11 cellular contexts compared by ENCODE assay signal in the genomic region with DNA sequence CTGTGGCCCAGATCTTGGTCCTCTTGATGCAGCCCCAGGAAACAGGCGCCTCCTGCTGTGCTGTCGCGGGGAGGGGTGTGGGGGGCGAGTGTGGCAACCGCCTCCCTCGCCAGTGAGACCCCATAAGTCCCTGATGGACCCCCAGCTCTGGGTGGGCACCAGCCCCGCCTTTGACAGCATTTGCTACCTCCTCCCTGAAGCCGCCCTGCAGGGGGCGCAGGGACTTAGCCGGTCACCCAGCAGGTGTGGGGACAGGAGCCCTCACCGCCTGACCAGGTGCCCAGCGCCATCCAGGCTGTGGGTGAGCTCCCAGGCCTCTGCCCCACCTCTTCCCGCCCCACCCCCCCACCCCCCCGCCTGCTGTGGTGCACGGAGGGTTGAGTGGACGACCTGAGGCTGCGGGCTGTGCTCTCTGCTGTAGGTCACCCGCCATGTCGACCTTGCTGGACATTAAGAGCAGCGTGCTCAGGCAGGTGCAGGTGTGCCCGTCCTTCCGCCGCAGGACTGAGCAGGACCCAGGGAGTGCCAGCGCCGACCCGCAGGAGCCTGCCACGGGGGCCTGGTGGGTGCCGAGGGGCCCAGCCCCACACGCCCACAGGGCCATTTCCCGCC. TPM values are rescaled to one million over a fixed set of nuclear protein-coding genes. Genes with fewer than 3 reads are reported as not detected.
DNase-seq lines count a peak whose midpoint lies in the region; FAIRE-seq and TF ChIP-seq lines count a peak whose summit lies in the region.
"Had no signal": no experiment of that assay in that cellular context is flagged by ENCODE, and none has a peak within 500 bp of the region (broad histone marks: within the 10 kb centered on the region; RNA-seq: fewer than 3 reads in every experiment).

No MANE protein-coding gene starts in this region.

- H3K23me2 ChIP-seq in H9 (ENCODE audit: insufficient read length, low read depth, low read length, poor library complexity, severe bottlenecking) = peaks cover 7% of the 10 kb centered on the region

- H3K4me2 ChIP-seq in H9 (ENCODE audit: insufficient read depth, insufficient read length, low read length) (no peak overlapping the region), mesenchymal stem cell (ENCODE audit: low read length, poor library complexity, severe bottlenecking) (no peak overlapping the region)

- H3K56ac ChIP-seq in H9 (ENCODE audit: insufficient read length, low read depth, low read length) = no peak overlapping the region

- H2BK120ac ChIP-seq in H9 (ENCODE audit: low read depth, low read length, poor library complexity, severe bottlenecking) = no peak overlapping the region
- H2BK120ac ChIP-seq in mesenchymal stem cell (ENCODE audit: low read depth, low read length) = no peak overlapping the region

- H2BK20ac ChIP-seq in H9 (ENCODE audit: low read depth, low read length, poor library complexity, severe bottlenecking) = no peak overlapping the region

- H3K27me3 ChIP-seq in Caco-2 (replicated peaks; ENCODE audit: control insufficient read depth, insufficient read depth, low read length) (peaks cover 1% of the 10 kb centered on the region; the same call in 1 of the 2 replicates), H9 (ENCODE audit: insufficient read depth, low read length) (peaks cover 16% of the 10 kb centered on the region; the same call in 1 of the 2 replicates), mesenchymal stem cell (ENCODE audit: control insufficient read depth in 1 of 2, insufficient read depth in 1 of 2, low read length in 2 of 2) (peaks cover 52 to 73% of the 10 kb centered on the region in 2 experiments), esophagus squamous epithelium (peaks cover 11 to 74% (median 13%) of the 10 kb centered on the region in 4 donors)

- no peak overlapping the region for H3K4me3 ChIP-seq in Caco-2 (ENCODE audit: low read depth, low read length)
- no peak overlapping the region for H3K4me3 ChIP-seq in mesenchymal stem cell (ENCODE audit: insufficient read depth in 1 of 2, low read depth in 1 of 2, low read length in 2 of 2)
- H3K4me3 ChIP-seq in esophagus squamous epithelium = no peak overlapping the region
- H3K4me3 ChIP-seq: prostate gland had no signal

- FAIRE-seq in RCC 7860 (lab: Jason Lieb, UNC) = no peak

- no peak overlapping the region for H3K9ac ChIP-seq in H9 (ENCODE audit: extremely low read depth, insufficient read length, low read length)
- H3K9ac ChIP-seq in mesenchymal stem cell (ENCODE audit: low read length) = no peak overlapping the region

- no peak overlapping the region for H3K23ac ChIP-seq in H9 (ENCODE audit: insufficient read length, low read depth, low read length)
- no peak overlapping the region for H3K23ac ChIP-seq in mesenchymal stem cell (ENCODE audit: low read length in 2 of 2)

- H3K27ac Mint-ChIP-seq in Caco-2 (ENCODE audit: unreplicated experiment) (no peak overlapping the region), H9 (no peak overlapping the region)
- H3K27ac Mint-ChIP-seq: effector memory CD8-positive, alpha-beta T cell had no signal

- H3K27me3 Mint-ChIP-seq in Caco-2 (ENCODE audit: insufficient read depth, unreplicated experiment) = peaks cover 3% of the 10 kb centered on the region
- peaks cover 48% of the 10 kb centered on the region for H3K27me3 Mint-ChIP-seq in H9 (ENCODE audit: low read depth)

- no peak overlapping the region for H4K8ac ChIP-seq in H9 (replicated peaks; ENCODE audit: insufficient read length, low read depth, low read length)
- no peak overlapping the region for H4K8ac ChIP-seq in mesenchymal stem cell (ENCODE audit: low read length)

- CTCF ChIA-PET in Caco-2 (lab: Charles Lee) = interaction anchor here (0.5 kb wide), 2 partner anchors 9 to 123 kb away, joined by 3 to 4 read pairs; no protein-coding TSS in a partner anchor

- no peaks in the 10 kb centered on the region for H3K79me2 ChIP-seq in H9 (ENCODE audit: insufficient read depth, low read length)

- H2AFZ ChIP-seq in H9 (ENCODE audit: low read length) (no peak overlapping the region), mesenchymal stem cell (ENCODE audit: low read depth, low read length) (no peak overlapping the region)

- no CpG with 5 or more reads among the region's 30 CpGs for WGBS in H9 (ENCODE audit: extremely low coverage, insufficient read length, low lambda C conversion rate)
- WGBS in mesenchymal stem cell = 60% methylated on average over 24 of the region's 30 CpGs
- WGBS in esophagus squamous epithelium, 2 donors = 40% methylated on average over 2 of the region's 30 CpGs; no CpG with 5 or more reads in 1 of the 2 donors

- H3K14ac ChIP-seq in H9 (ENCODE audit: insufficient read depth, low read length) (no peak overlapping the region), mesenchymal stem cell (ENCODE audit: low read length in 2 of 2) (no peak overlapping the region)

- no peak overlapping the region for H2AK5ac ChIP-seq in H9 (ENCODE audit: insufficient read length, low read length)
- no peak overlapping the region for H2AK5ac ChIP-seq in mesenchymal stem cell (ENCODE audit: low read length, severe bottlenecking)

- no peak overlapping the region for H2BK15ac ChIP-seq in H9 (ENCODE audit: low read depth, low read length)
- H2BK15ac ChIP-seq in mesenchymal stem cell (ENCODE audit: low read depth, poor library complexity, severe bottlenecking) = no peak overlapping the region

- H3K79me1 ChIP-seq in H9 (ENCODE audit: insufficient read depth, low read depth, low read length, poor library complexity, severe bottlenecking) (no peaks in the 10 kb centered on the region), mesenchymal stem cell (replicated peaks; ENCODE audit: low read length, poor library complexity, severe bottlenecking) (no peaks in the 10 kb centered on the region)

- H3K9me3 ChIP-seq in Caco-2 (no peaks in the 10 kb centered on the region), H9 (ENCODE audit: control insufficient read depth, low read depth, low read length) (no peaks in the 10 kb centered on the region), mesenchymal stem cell (ENCODE audit: control insufficient read depth, low read length) (no peaks in the 10 kb centered on the region), esophagus squamous epithelium (no peaks in the 10 kb centered on the region)
- H3K9me3 ChIP-seq: prostate gland had no signal

- H3K36me3 Mint-ChIP-seq in Caco-2 (ENCODE audit: insufficient read depth, unreplicated experiment) (peaks cover 4% of the 10 kb centered on the region), H9 (ENCODE audit: insufficient read depth in 1 of 3, low read depth in 3 of 3) (no peaks in the 10 kb centered on the region)

- H3K4ac ChIP-seq in H9 (ENCODE audit: low read depth, low read length) = no peak overlapping the region
- H3K4ac ChIP-seq in mesenchymal stem cell (ENCODE audit: low read depth in 1 of 2, low read length in 2 of 2) = no peak overlapping the region

- H3K27ac ChIP-seq in H9 (ENCODE audit: insufficient read length, low read depth, low read length) = no peak overlapping the region
- H3K27ac ChIP-seq in mesenchymal stem cell (ENCODE audit: low read length, poor library complexity, severe bottlenecking) = no peak overlapping the region
- no peak overlapping the region for H3K27ac ChIP-seq in esophagus squamous epithelium
- H3K27ac ChIP-seq: prostate gland had no signal

- DNase-seq in Caco-2 (peak; percentile 64 to 75), H9 (peak; percentile 67), mesenchymal stem cell (no peak), RCC 7860 (ENCODE audit: low spot score) (no peak), AG08395 (ENCODE audit: low spot score) (no peak), esophagus squamous epithelium (lab: John Stamatoyannopoulos, UW) (no peak), midbrain (lab: John Stamatoyannopoulos, UW) (no peak)
- DNase-seq in activated naive CD4-positive, alpha-beta T cell treated with anti-CD3 and anti-CD28 coated beads, Interleukin-2, amount 50 U/mL, for 16 hours = peak; percentile 36
- DNase-seq: activated CD4-positive, CD25-positive, alpha-beta regulatory T cell treated with anti-CD3 and anti-CD28 coated beads, Interleukin-2, amount 50 U/mL, for 72 hours; effector memory CD8-positive, alpha-beta T cell had no signal

- no peaks in the 10 kb centered on the region for H4K20me1 ChIP-seq in H9 (ENCODE audit: control insufficient read depth, insufficient read depth, insufficient read length)

- H2BK5ac ChIP-seq in H9 (ENCODE audit: insufficient read length, low read length) (no peak overlapping the region), mesenchymal stem cell (ENCODE audit: low read depth, low read length, poor library complexity, severe bottlenecking) (no peak overlapping the region)

- H3K4me1 Mint-ChIP-seq in Caco-2 (ENCODE audit: low read depth, unreplicated experiment) (peaks cover 3% of the 10 kb centered on the region), H9 (peaks cover 3 to 10% of the 10 kb centered on the region in 2 experiments)

- intact Hi-C loops in Caco-2 (cut with micrococcal nuclease; ENCODE audit: unreplicated experiment) (no loop called here), esophagus squamous epithelium (cut with DNase I) (no loop called here)

- H4K5ac ChIP-seq in H9 (ENCODE audit: insufficient read length, low read depth, low read length) = no peak overlapping the region

- no peak for TF ChIP-seq POLR2A in esophagus squamous epithelium (IDR thresholded peaks at IDR 0.05)

- H3K4me3 Mint-ChIP-seq in Caco-2 (ENCODE audit: unreplicated experiment) = no peak overlapping the region
- no peak overlapping the region for H3K4me3 Mint-ChIP-seq in H9
- H3K4me3 Mint-ChIP-seq: effector memory CD8-positive, alpha-beta T cell had no signal

- H2BK12ac ChIP-seq in H9 (ENCODE audit: insufficient read length, low read depth, low read length) (no peak overlapping the region), mesenchymal stem cell (ENCODE audit: low read length in 2 of 2) (no peak overlapping the region)

- no peaks in the 10 kb centered on the region for H3K9me3 Mint-ChIP-seq in Caco-2 (ENCODE audit: unreplicated experiment)
- no peaks in the 10 kb centered on the region for H3K9me3 Mint-ChIP-seq in H9
- H3K9me3 Mint-ChIP-seq: effector memory CD8-positive, alpha-beta T cell had no signal

- POLR2A ChIA-PET in Caco-2 (lab: Charles Lee) = no interaction called here

- TF ChIP-seq CTCF in Caco-2 (IDR thresholded peaks at IDR 0.05; ENCODE audit: insufficient read depth in 1 of 2, low read depth in 1 of 2, low read length in 1 of 2, severe bottlenecking in 1 of 2, unreplicated experiment in 1 of 2) = peak; percentile 61 to 79
- TF ChIP-seq CTCF in H9 (conservative IDR thresholded peaks at IDR 0.05) = peak; percentile 57
- peak in 2 of 6 experiments; percentile 21 to 30 for TF ChIP-seq CTCF in esophagus squamous epithelium (IDR thresholded peaks at IDR 0.05)

- no peak overlapping the region for H4K91ac ChIP-seq in H9 (ENCODE audit: insufficient read length, low read depth, low read length)
- peak overlapping the region; percentile 1 for H4K91ac ChIP-seq in mesenchymal stem cell (ENCODE audit: low read length)

- H3K36me3 ChIP-seq in Caco-2 (ENCODE audit: control insufficient read depth, insufficient read depth, low read length) = no peaks in the 10 kb centered on the region
- no peaks in the 10 kb centered on the region for H3K36me3 ChIP-seq in mesenchymal stem cell (ENCODE audit: control insufficient read depth in 1 of 2, insufficient read depth in 2 of 2, low read depth in 1 of 2, low read length in 2 of 2)
- no peaks in the 10 kb centered on the region for H3K36me3 ChIP-seq in esophagus squamous epithelium
- H3K36me3 ChIP-seq: prostate gland had no signal

- no TSS peak for BruUV-seq in Caco-2 (replicated peaks; lab: Mats Ljungman, UMichigan)

- no peak overlapping the region for H3K18ac ChIP-seq in H9 (ENCODE audit: insufficient read length, low read depth, low read length)
- no peak overlapping the region for H3K18ac ChIP-seq in mesenchymal stem cell (ENCODE audit: low read depth in 1 of 2, low read length in 2 of 2)

- H3K4me1 ChIP-seq in Caco-2 (peaks cover 4% of the 10 kb centered on the region; the same call in 1 of the 2 replicates), H9 (ENCODE audit: insufficient read depth, low read length) (no peaks in the 10 kb centered on the region), mesenchymal stem cell (ENCODE audit: control insufficient read depth, insufficient read depth, low read depth, low read length) (peaks cover 20% of the 10 kb centered on the region), esophagus squamous epithelium (peaks cover 16 to 29% (median 20%) of the 10 kb centered on the region in 3 donors)

- no peak overlapping the region for H3T11ph ChIP-seq in H9 (ENCODE audit: low read length)

RNA-seq across cellular contexts. Expression of gene BAIAP3, which starts 4.8 kb away (rescaled TPM):
- 4.2 and 5.0 TPM in 2 replicates for total RNA-seq in Caco-2 (2022)
- 5.9 and 6.8 TPM in 2 replicates for total RNA-seq in H9 (2021)
- 3.2 TPM for polyA plus RNA-seq in mesenchymal stem cell (2013, experiment 1 of 2)
- polyA plus RNA-seq in mesenchymal stem cell (2013, experiment 2 of 2) = 3.6 TPM
- 1 to 10 TPM in 2 of 4 donors, under 1 TPM in 2; 0.68 to 2.7 (median 1.00) TPM for total RNA-seq in esophagus squamous epithelium

RNA-seq across cellular contexts. Expression of gene TSR3, which starts 13.5 kb away (rescaled TPM):
- total RNA-seq in Caco-2 (2022) (48.3 and 48.6 TPM in 2 replicates), H9 (2021) (58.8 and 65.0 TPM in 2 replicates), esophagus squamous epithelium (10 to 100 TPM; 57.6 to 87.4 (median 70.5) TPM)
- polyA plus RNA-seq in mesenchymal stem cell (2013, experiment 1 of 2) = 43.6 TPM
- polyA plus RNA-seq in mesenchymal stem cell (2013, experiment 2 of 2) = 42.3 TPM

RNA-seq across cellular contexts. Expression of gene GNPTG, which starts 13.5 kb away (rescaled TPM):
- total RNA-seq in Caco-2 (2022) (37.3 and 37.6 TPM in 2 replicates), H9 (2021) (29.4 and 29.7 TPM in 2 replicates), esophagus squamous epithelium (10 to 100 TPM; 21.6 to 46.9 (median 37.8) TPM)
- 46.5 TPM for polyA plus RNA-seq in mesenchymal stem cell (2013, experiment 1 of 2)
- polyA plus RNA-seq in mesenchymal stem cell (2013, experiment 2 of 2) = 45.8 TPM

RNA-seq across cellular contexts. Expression of gene UBE2I, which starts 28.8 kb away (rescaled TPM):
- total RNA-seq in Caco-2 (2022) (178 and 199 TPM in 2 replicates), H9 (2021) (286 and 290 TPM in 2 replicates), esophagus squamous epithelium (10 to 100 TPM; 31.8 to 88.1 (median 76.3) TPM)
- 146 TPM for polyA plus RNA-seq in mesenchymal stem cell (2013, experiment 1 of 2)
- 147 TPM for polyA plus RNA-seq in mesenchymal stem cell (2013, experiment 2 of 2)

Comparison
In these comparisons a context has a peak if more than half of its experiments do, and no peak if none do; other contexts are left out.
1. DNase-seq: peak in Caco-2 (2 of 2), H9 (single experiment) and activated naive CD4-positive, alpha-beta T cell treated with anti-CD3 and anti-CD28 coated beads, Interleukin-2, amount 50 U/mL, for 16 hours (single experiment); none in mesenchymal stem cell (single experiment), RCC 7860 (single experiment), AG08395 (single experiment), esophagus squamous epithelium (single experiment) and midbrain (single experiment).